ENCODE assay signal across 1 cellular context in genomic region chr14:76987956-76988520, GRCh38.
TF ChIP-seq lines count a peak whose summit lies in the region.

No MANE protein-coding gene starts in this region.

TF ChIP-seq in K562, 482 proteins besides CTCF, POLR2A, EP300 and RAD21 (continued from another document):
- TF ChIP-seq TFE3 (CRISPR knock-in tag; IDR thresholded peaks at IDR 0.05) (no peak), ZBTB11 (CRISPR knock-in tag; IDR thresholded peaks at IDR 0.05) (no peak), ETV1 (tag; conservative IDR thresholded peaks at IDR 0.05; ENCODE audit: low read depth) (no peak)
TF ChIP-seq in K562: peak in this region for 0.
